Comparison of ENCODE assay signal across 1 cellular context in genomic region chr9:137017791-137018497, GRCh38.
TF ChIP-seq lines count a peak whose summit lies in the region.

No MANE protein-coding gene starts in this region.

TF ChIP-seq in endothelial cell of umbilical vein, 7 proteins besides CTCF, POLR2A, EP300 and RAD21:
- TF ChIP-seq JUN (IDR thresholded peaks at IDR 0.05; ENCODE audit: borderline replicate concordance, insufficient read depth, insufficient read length, low read depth) (no peak), POLR2AphosphoS5 (IDR thresholded peaks at IDR 0.05; ENCODE audit: insufficient read depth, low read depth, low read length) (no peak), FOS (IDR thresholded peaks at IDR 0.05; ENCODE audit: borderline replicate concordance, insufficient read depth, low read length) (no peak), EZH2 (IDR thresholded peaks at IDR 0.05; ENCODE audit: borderline replicate concordance, low read depth, low read length, severe bottlenecking) (no peak), MYC (IDR thresholded peaks at IDR 0.05; ENCODE audit: low read depth, low read length) (no peak), GATA2 (IDR thresholded peaks at IDR 0.05; ENCODE audit: insufficient read depth, insufficient read length, low read depth, low read length) (no peak)
- TF ChIP-seq, protein P1, sequence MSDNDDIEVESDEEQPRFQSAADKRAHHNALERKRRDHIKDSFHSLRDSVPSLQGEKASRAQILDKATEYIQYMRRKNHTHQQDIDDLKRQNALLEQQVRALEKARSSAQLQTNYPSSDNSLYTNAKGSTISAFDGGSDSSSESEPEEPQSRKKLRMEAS (IDR thresholded peaks at IDR 0.05; ENCODE audit: insufficient read depth, insufficient read length): no peak
